In genomic region chr1:156120318-156120717, GRCh38 we compare ENCODE assay signal across 13 cellular contexts. TPM values are rescaled to one million over a fixed set of nuclear protein-coding genes. Genes with fewer than 3 reads are reported as not detected.
A peak's percentile ranks its signal among the peaks of the same experiment; 100 is the strongest.
DNase-seq lines count a peak whose midpoint lies in the region; ATAC-seq, FAIRE-seq and TF ChIP-seq lines count a peak whose summit lies in the region.
"Had no signal": no experiment of that assay in that cellular context is flagged by ENCODE, and none has a peak within 500 bp of the region (broad histone marks: within the 10 kb centered on the region; RNA-seq: fewer than 3 reads in every experiment).

No MANE protein-coding gene starts in this region.

- H3K27me3 Mint-ChIP-seq in Calu3 (ENCODE audit: unreplicated experiment), result no peaks in the 10 kb centered on the region

- H3K36me3 ChIP-seq in small intestine (ENCODE audit: control insufficient read depth in 2 of 2, insufficient read depth in 2 of 2, low read length in 2 of 2), result no peaks in the 10 kb centered on the region
- H3K36me3 ChIP-seq: pancreas had no signal

- peaks cover 3 to 38% of the 10 kb centered on the region in 2 donors for H3K4me1 ChIP-seq in small intestine (ENCODE audit: control insufficient read depth in 2 of 2, insufficient read depth in 1 of 2, low read depth in 1 of 2, low read length in 1 of 2)

- CTCF ChIA-PET in Calu3 (lab: Charles Lee), result interaction anchor here (1.3 to 4.6 kb wide), 4 partner anchors 10 to 93 kb away, joined by 3 to 32 read pairs (median 14); partner anchors contain the start of gene PMF1

- 71 to 87% (median 87%) methylated on average over 3 of the region's 3 CpGs for WGBS in small intestine, 3 donors

- no TSS peak for BruUV-seq in Calu3 (replicated peaks; lab: Mats Ljungman, UMichigan)

- peaks cover 78% of the 10 kb centered on the region for H3K4me1 Mint-ChIP-seq in Calu3 (ENCODE audit: low read depth, unreplicated experiment)

- peak overlapping the region; percentile 58 to 76 for H3K27ac ChIP-seq in small intestine (ENCODE audit: low read depth in 1 of 2, low read length in 1 of 2)

- no peaks in the 10 kb centered on the region for H3K9me3 Mint-ChIP-seq in Calu3 (ENCODE audit: low read depth, unreplicated experiment)
- H3K9me3 Mint-ChIP-seq: stimulated activated naive CD8-positive, alpha-beta T cell treated with anti-CD3 and anti-CD28 coated beads, Interleukin-15, amount 100 ng/mL, for 72 hours had no signal

- DNase-seq in Calu3 (no peak), T-helper 9 cell (peak; percentile 1), fibroblast of the aortic adventitia (ENCODE audit: low read depth) (no peak), small intestine (no peak), amygdala (lab: John Stamatoyannopoulos, UW) (no peak)
- no peak for DNase-seq in stimulated activated CD4-positive, alpha-beta T cell treated with anti-CD3 and anti-CD28 coated beads, Interleukin-4, amount 100 ng/mL, for 4 hours
- DNase-seq: NCI-H187; pancreas; stimulated activated naive CD8-positive, alpha-beta T cell treated with anti-CD3 and anti-CD28 coated beads, Interleukin-15, amount 100 ng/mL, for 72 hours had no signal

- no peaks in the 10 kb centered on the region for H3K27me3 ChIP-seq in small intestine (ENCODE audit: control insufficient read depth in 2 of 2, insufficient read depth in 2 of 2, low read length in 2 of 2)
- H3K27me3 ChIP-seq: pancreas had no signal

- intact Hi-C loops in Calu3 (cut with micrococcal nuclease; ENCODE audit: unreplicated experiment), result no loop called here

- peaks cover 98% of the 10 kb centered on the region for H3K36me3 Mint-ChIP-seq in Calu3 (ENCODE audit: insufficient read depth, unreplicated experiment)

- H3K4me3 ChIP-seq in fibroblast of the aortic adventitia (ENCODE audit: low read depth, low read length), result peak overlapping the region; percentile 64
- H3K4me3 ChIP-seq in small intestine (ENCODE audit: low read depth in 1 of 2, low read length in 2 of 2), result no peak overlapping the region
- H3K4me3 ChIP-seq: pancreas, SK-N-MC had no signal

- FAIRE-seq in small intestine (lab: Jason Lieb, UNC), result no peak
- FAIRE-seq: pancreas had no signal

- ATAC-seq in GM21423 (IDR thresholded peaks at IDR 0.05; ENCODE audit: unreplicated experiment) (no peak), GM21515 (IDR thresholded peaks at IDR 0.05; ENCODE audit: unreplicated experiment) (no peak)
- ATAC-seq: pancreas; stimulated activated naive CD8-positive, alpha-beta T cell treated with anti-CD3 and anti-CD28 coated beads, Interleukin-15, amount 100 ng/mL, for 72 hours had no signal

- TF ChIP-seq CTCF in Calu3 (IDR thresholded peaks at IDR 0.05; ENCODE audit: unreplicated experiment) (no peak), fibroblast of the aortic adventitia (IDR thresholded peaks at IDR 0.05; ENCODE audit: insufficient read depth, low read length) (no peak)

- H3K27ac Mint-ChIP-seq in Calu3 (ENCODE audit: unreplicated experiment), result peak overlapping the region; percentile 60
- H3K27ac Mint-ChIP-seq: stimulated activated naive CD8-positive, alpha-beta T cell treated with anti-CD3 and anti-CD28 coated beads, Interleukin-15, amount 100 ng/mL, for 72 hours had no signal

- no peaks in the 10 kb centered on the region for H3K9me3 ChIP-seq in small intestine (ENCODE audit: control insufficient read depth, low read depth)
- H3K9me3 ChIP-seq: pancreas had no signal

- H3K4me3 Mint-ChIP-seq in Calu3 (ENCODE audit: low read depth, unreplicated experiment), result peak overlapping the region; percentile 82

RNA-seq across cellular contexts. Expression of gene LMNA, which starts 5.8 kb away (rescaled TPM):
- total RNA-seq in Calu3 (2022), result 499 and 514 TPM in 2 replicates
- 502 and 1,039 TPM in 2 replicates for total RNA-seq in fibroblast of the aortic adventitia (ENCODE audit: low replicate concordance)
- polyA plus RNA-seq in small intestine, result 100 to 1,000 TPM in 2 of 3 donors, 10 to 100 TPM in 1; 89.7 to 168 (median 101) TPM

RNA-seq across cellular contexts. Expression of gene SEMA4A, which starts 33.1 kb away (rescaled TPM):
- total RNA-seq in Calu3 (2022), result 6.9 and 7.2 TPM in 2 replicates
- total RNA-seq in fibroblast of the aortic adventitia (ENCODE audit: low replicate concordance), result 1.4 and 3.2 TPM in 2 replicates
- polyA plus RNA-seq in small intestine, result 1 to 10 TPM in 2 of 3 donors, under 1 TPM in 1; 0.89 to 1.9 (median 1.7) TPM

RNA-seq across cellular contexts. Expression of gene MEX3A, which starts 38.1 kb away (rescaled TPM):
- total RNA-seq in Calu3 (2022) (3.3 and 5.0 TPM in 2 replicates), fibroblast of the aortic adventitia (ENCODE audit: low replicate concordance) (0.90 TPM in 2 replicates)
- polyA plus RNA-seq in small intestine, result 1 to 10 TPM in 1 of 3 donors, under 1 TPM in 2; under 0.01 to 1.5 (median 0.22) TPM

RNA-seq across cellular contexts. Expression of gene RAB25, which starts 59.4 kb away (rescaled TPM):
- total RNA-seq in Calu3 (2022), result 182 and 189 TPM in 2 replicates
- not detected in 2 replicates for total RNA-seq in fibroblast of the aortic adventitia (ENCODE audit: low replicate concordance)
- polyA plus RNA-seq in small intestine, result 100 to 1,000 TPM; 140 to 216 (median 140) TPM
- total RNA-seq: G401 had no signal
